9 cellular contexts compared by ENCODE assay signal in genomic region chr7:155805826-155806095, GRCh38. TPM values are rescaled to one million over a fixed set of nuclear protein-coding genes. Genes with fewer than 3 reads are reported as not detected.
A peak's percentile ranks its signal among the peaks of the same experiment; 100 is the strongest.
DNase-seq lines count a peak whose midpoint lies in the region; ATAC-seq, FAIRE-seq and TF ChIP-seq lines count a peak whose summit lies in the region.
"Had no signal": no experiment of that assay in that cellular context is flagged by ENCODE, and none has a peak within 500 bp of the region (broad histone marks: within the 10 kb centered on the region; RNA-seq: fewer than 3 reads in every experiment).

No MANE protein-coding gene starts in this region.

- BruUV-seq in endothelial cell of umbilical vein (replicated peaks; lab: Mats Ljungman, UMichigan), result no TSS peak

- no peak for TF ChIP-seq CTCF in A549 (IDR thresholded peaks at IDR 0.05)
- no peak for TF ChIP-seq CTCF in endothelial cell of umbilical vein (IDR thresholded peaks at IDR 0.05; ENCODE audit: extremely low read depth in 1 of 2, insufficient read depth in 1 of 2, low read depth in 1 of 2, low read length in 2 of 2)
- TF ChIP-seq CTCF in neural progenitor cell (IDR thresholded peaks at IDR 0.05), result no peak

- no peak for FAIRE-seq in A549 (lab: Jason Lieb, UNC)
- no peak for FAIRE-seq in endothelial cell of umbilical vein (lab: Jason Lieb, UNC)
- FAIRE-seq: urothelium cell line had no signal

- TF ChIP-seq POLR2A in A549 (IDR thresholded peaks at IDR 0.05; ENCODE audit: low read length) (no peak), endothelial cell of umbilical vein (IDR thresholded peaks at IDR 0.05; ENCODE audit: low read depth, low read length) (no peak)

- no peak for DNase-seq in A549 (ENCODE audit: low read depth in 1 of 2, low spot score in 1 of 2)
- no peak for DNase-seq in endothelial cell of umbilical vein (ENCODE audit: low read depth, low spot score)
- DNase-seq in neural progenitor cell (ENCODE audit: low spot score), result no peak
- DNase-seq in NCI-H2029 treated with DMSO at 0.1 percent for 48 hours (lab: John Stamatoyannopoulos, UW), result no peak
- no peak for DNase-seq in RKO (ENCODE audit: low spot score)
- no peak for DNase-seq in NOMO-1 (lab: John Stamatoyannopoulos, UW; ENCODE audit: unreplicated experiment in 2 of 2)
- no peak for DNase-seq in HPDE6-E6E7 (ENCODE audit: extremely low spot score)

- H3K4me1 ChIP-seq in A549 (peaks cover 38% of the 10 kb centered on the region), HUES6 (ENCODE audit: control insufficient read depth, insufficient read depth, low read length) (peaks cover 38% of the 10 kb centered on the region), endothelial cell of umbilical vein (ENCODE audit: control insufficient read depth, extremely low read depth, insufficient read depth, low read length) (peaks cover 29% of the 10 kb centered on the region), neural progenitor cell (peaks cover 57% of the 10 kb centered on the region)

- no peaks in the 10 kb centered on the region for H3K9me3 Mint-ChIP-seq in neural progenitor cell

- no peak overlapping the region for H3K4me3 Mint-ChIP-seq in neural progenitor cell

- H3K4me3 ChIP-seq in A549 (peak overlapping the region; percentile 51; the same call in 2 of the 3 replicates), HUES6 (ENCODE audit: low read depth, low read length) (peak overlapping the region; percentile 48), endothelial cell of umbilical vein (replicated peaks in 1 of 3; ENCODE audit: insufficient read depth in 1 of 3, low read depth in 1 of 3, low read length in 3 of 3) (peak overlapping the region in 1 of 3 experiments; percentile 31), neural progenitor cell (peak overlapping the region; percentile 42)

- H3F3A ChIP-seq in neural progenitor cell (ENCODE audit: low read depth), result peaks cover 54% of the 10 kb centered on the region

- no peaks in the 10 kb centered on the region for H3K9me1 ChIP-seq in endothelial cell of umbilical vein (replicated peaks; ENCODE audit: control insufficient read depth, extremely low read depth, insufficient read depth, low read length)

- dilution Hi-C loops in endothelial cell of umbilical vein (cut with MboI; ENCODE audit: extremely low pct_ligation_motif_present, low sequenced_read_pairs), result no loop called here

- POLR2A ChIA-PET in A549 (lab: Yijun Ruan, JAX) (no interaction called here), endothelial cell of umbilical vein (lab: Charles Lee) (no interaction called here)

- CTCF ChIA-PET in A549 (lab: Yijun Ruan, JAX), result interaction anchor here (0.7 to 7.9 kb wide), 33 partner anchors 9 to 1981 kb away, joined by 3 to 67 read pairs (median 4); no protein-coding TSS in a partner anchor
- CTCF ChIA-PET in endothelial cell of umbilical vein (lab: Charles Lee), result interaction anchor here (1.0 to 1.2 kb wide), 7 partner anchors 9 to 973 kb away, joined by 3 to 4 read pairs (median 3); no protein-coding TSS in a partner anchor

- TF ChIP-seq RAD21 in A549 (conservative IDR thresholded peaks at IDR 0.05 in 1 of 2, IDR thresholded peaks at IDR 0.05 in 1 of 2), result no peak

- H2AFZ ChIP-seq in endothelial cell of umbilical vein (ENCODE audit: low read depth, low read length) (peak overlapping the region; percentile 81), neural progenitor cell (replicated peaks) (peak overlapping the region; percentile 48)

- H4K20me1 ChIP-seq in endothelial cell of umbilical vein (replicated peaks; ENCODE audit: control insufficient read depth, extremely low read depth, insufficient read depth, low read length), result no peaks in the 10 kb centered on the region
- peaks cover 60% of the 10 kb centered on the region for H4K20me1 ChIP-seq in neural progenitor cell (ENCODE audit: low read depth)

- H3K36me3 Mint-ChIP-seq in neural progenitor cell, result no peaks in the 10 kb centered on the region

- H3K9me3 ChIP-seq in A549, result no peaks in the 10 kb centered on the region
- H3K9me3 ChIP-seq in HUES6 (ENCODE audit: control insufficient read depth, insufficient read depth, low read depth, low read length), result no peaks in the 10 kb centered on the region
- no peaks in the 10 kb centered on the region for H3K9me3 ChIP-seq in endothelial cell of umbilical vein (replicated peaks; ENCODE audit: control insufficient read depth, insufficient read depth, low read length)
- no peaks in the 10 kb centered on the region for H3K9me3 ChIP-seq in neural progenitor cell (ENCODE audit: low read depth)

- H3K4me2 ChIP-seq in A549, result peak overlapping the region; percentile 95
- H3K4me2 ChIP-seq in endothelial cell of umbilical vein (ENCODE audit: insufficient read depth, low read length), result peak overlapping the region; percentile 79
- H3K4me2 ChIP-seq in neural progenitor cell, result peak overlapping the region; percentile 68

- TF ChIP-seq EP300 in A549 (IDR thresholded peaks at IDR 0.05), result no peak

- H3K9ac ChIP-seq in HUES6 (ENCODE audit: low read length) (no peak overlapping the region), endothelial cell of umbilical vein (replicated peaks; ENCODE audit: extremely low read depth, insufficient read depth, low read length) (no peak overlapping the region), neural progenitor cell (no peak overlapping the region)

- no peak; a peak in 2 of 6 replicates for ATAC-seq in A549

- H3K27ac ChIP-seq in A549, result peak overlapping the region; percentile 80 to 85
- H3K27ac ChIP-seq in HUES6 (ENCODE audit: low read depth, low read length), result no peak overlapping the region
- H3K27ac ChIP-seq in endothelial cell of umbilical vein (ENCODE audit: insufficient read depth, low read depth, low read length), result no peak overlapping the region
- H3K27ac ChIP-seq in neural progenitor cell, result no peak overlapping the region

- intact Hi-C loops in endothelial cell of umbilical vein (cut with micrococcal nuclease), result loop anchor here (1.0 to 10.0 kb wide), 7 partner anchors 82 to 1087 kb away; partner anchors contain the start of genes LMBR1 and RNF32

- no peak overlapping the region for H3K27ac Mint-ChIP-seq in neural progenitor cell

- WGBS in A549 (ENCODE audit: missing lambda C conversion rate), result 93% methylated on average over 12 of the region's 18 CpGs

- peaks cover 99% of the 10 kb centered on the region for H3K27me3 ChIP-seq in HUES6 (ENCODE audit: control insufficient read depth, insufficient read depth, low read length)
- H3K27me3 ChIP-seq in endothelial cell of umbilical vein (ENCODE audit: control insufficient read depth in 2 of 2, insufficient read depth in 2 of 2, low read length in 2 of 2), result peaks cover 20 to 62% of the 10 kb centered on the region in 2 experiments
- peaks cover 100% of the 10 kb centered on the region for H3K27me3 ChIP-seq in neural progenitor cell

- peaks cover 65% of the 10 kb centered on the region for H3K27me3 Mint-ChIP-seq in neural progenitor cell (ENCODE audit: insufficient read depth, low read depth)

- no peaks in the 10 kb centered on the region for H3K79me2 ChIP-seq in endothelial cell of umbilical vein (ENCODE audit: control insufficient read depth, insufficient read depth, low read length)
- no peaks in the 10 kb centered on the region for H3K79me2 ChIP-seq in neural progenitor cell (ENCODE audit: low read depth)

- H3K4me1 Mint-ChIP-seq in neural progenitor cell, result peaks cover 42% of the 10 kb centered on the region

- H3K36me3 ChIP-seq in HUES6 (ENCODE audit: control insufficient read depth, insufficient read depth, low read length), result no peaks in the 10 kb centered on the region
- H3K36me3 ChIP-seq in endothelial cell of umbilical vein (ENCODE audit: control insufficient read depth in 2 of 2, extremely low read depth in 1 of 2, insufficient read depth in 2 of 2, low read length in 2 of 2), result no peaks in the 10 kb centered on the region
- H3K36me3 ChIP-seq in neural progenitor cell, result no peaks in the 10 kb centered on the region

TF ChIP-seq in A549, 52 proteins besides CTCF, POLR2A, EP300 and RAD21:
- TF ChIP-seq FOSB (CRISPR knock-in tag; IDR thresholded peaks at IDR 0.05), result no peak
- no peak for TF ChIP-seq NR3C1 (IDR thresholded peaks at IDR 0.05)
- no peak for TF ChIP-seq NPAS2 (CRISPR knock-in tag; IDR thresholded peaks at IDR 0.05; ENCODE audit: borderline replicate concordance)
- TF ChIP-seq ESRRA (IDR thresholded peaks at IDR 0.05; ENCODE audit: borderline replicate concordance, low read length), result no peak
- no peak for TF ChIP-seq MAFK (IDR thresholded peaks at IDR 0.05; ENCODE audit: partially characterized antibody)
- no peak for TF ChIP-seq JUN (IDR thresholded peaks at IDR 0.05)
TF ChIP-seq in A549: peak in this region for 0.

TF ChIP-seq in endothelial cell of umbilical vein, 7 proteins besides CTCF, POLR2A, EP300 and RAD21:
- TF ChIP-seq EZH2 (IDR thresholded peaks at IDR 0.05; ENCODE audit: borderline replicate concordance, low read depth, low read length, severe bottlenecking), result peak; percentile 6
- TF ChIP-seq MAX (IDR thresholded peaks at IDR 0.05; ENCODE audit: insufficient read depth, insufficient read length), result no peak
- no peak for TF ChIP-seq JUN (IDR thresholded peaks at IDR 0.05; ENCODE audit: borderline replicate concordance, insufficient read depth, insufficient read length, low read depth)
- no peak for TF ChIP-seq FOS (IDR thresholded peaks at IDR 0.05; ENCODE audit: borderline replicate concordance, insufficient read depth, low read length)
- no peak for TF ChIP-seq GATA2 (IDR thresholded peaks at IDR 0.05; ENCODE audit: insufficient read depth, insufficient read length, low read depth, low read length)
TF ChIP-seq in endothelial cell of umbilical vein: peak in this region for 1.

RNA-seq across cellular contexts. Expression of gene SHH, which starts 6.5 kb away (rescaled TPM):
- polyA plus RNA-seq in A549 (2011; rRNA removed), result 0.78 and 0.84 TPM in 2 replicates
- polyA plus RNA-seq in A549 (2012; cell fraction: cytosol; rRNA removed), result 0.41 and 0.52 TPM in 2 replicates
- 0.49 and 0.78 TPM in 2 replicates for polyA plus RNA-seq in A549 (2012; cell fraction: nucleus; rRNA removed)
- polyA plus RNA-seq in A549 (2017; fragmentation: RNase III; extraction: RNeasy Plus Mini Kit Qiagen cat#74134 plus additional on column Dnase treatment), result 0.79 to 1.2 TPM (median 1.2 TPM) in 3 replicates
- 0.50 and 1.6 TPM in 2 replicates for polyA minus RNA-seq in A549 (2011; rRNA and poly(A)+ RNA removed)
- total RNA-seq in endothelial cell of umbilical vein, result 0.18 TPM in 1 of 2 replicates, not detected in the other
- polyA plus RNA-seq in endothelial cell of umbilical vein, result not detected in 2 replicates
- polyA plus RNA-seq in endothelial cell of umbilical vein (2011; cell fraction: cytosol; rRNA removed), result 0.01 and 0.07 TPM in 2 replicates
- polyA plus RNA-seq in endothelial cell of umbilical vein (2011; cell fraction: nucleus; rRNA removed), result 0.05 and 0.06 TPM in 2 replicates
- polyA plus RNA-seq in endothelial cell of umbilical vein (2012), result not detected in 2 replicates
- not detected in 2 replicates for polyA minus RNA-seq in endothelial cell of umbilical vein
- not detected for polyA minus RNA-seq in endothelial cell of umbilical vein (2011; cell fraction: cytosol; rRNA and poly(A)+ RNA removed)
- not detected in 2 replicates for polyA minus RNA-seq in endothelial cell of umbilical vein (2011; cell fraction: nucleus; rRNA and poly(A)+ RNA removed)
- 0.03 TPM in 1 of 2 replicates, not detected in the other for total RNA-seq in neural progenitor cell (ENCODE audit: low replicate concordance)

Comparison
In these comparisons a context has a peak if more than half of its experiments do, and no peak if none do; other contexts are left out.
1. H3K27ac ChIP-seq: peak in A549 (2 of 2); none in HUES6 (single experiment), endothelial cell of umbilical vein (single experiment) and neural progenitor cell (single experiment).
2. Peak in every context shown above with its lines, with median percentiles within 50 percentile points of each other: H3K4me2 ChIP-seq.